In genomic region chr14:75049731-75050201, GRCh38 we compare ENCODE assay signal across 9 cellular contexts. TPM values are rescaled to one million over a fixed set of nuclear protein-coding genes. Genes with fewer than 3 reads are reported as not detected.
DNase-seq lines count a peak whose midpoint lies in the region; ATAC-seq, FAIRE-seq and TF ChIP-seq lines count a peak whose summit lies in the region.
"Had no signal": no experiment of that assay in that cellular context is flagged by ENCODE, and none has a peak within 500 bp of the region (broad histone marks: within the 10 kb centered on the region; RNA-seq: fewer than 3 reads in every experiment).

No MANE protein-coding gene starts in this region.

- H3K9ac ChIP-seq in keratinocyte (ENCODE audit: control insufficient read depth, extremely low read depth, insufficient read depth, low read length), result no peak overlapping the region

- no peak for FAIRE-seq in keratinocyte (lab: Jason Lieb, UNC)

- H3K9me3 Mint-ChIP-seq in activated naive CD4-positive, alpha-beta T cell treated with anti-CD3 and anti-CD28 coated beads, Interleukin-2, amount 50 U/mL, for 24 hours, result no peaks in the 10 kb centered on the region
- no peaks in the 10 kb centered on the region for H3K9me3 Mint-ChIP-seq in activated T-helper 17 cell treated with anti-CD3 and anti-CD28 coated beads, Interleukin-2, amount 50 U/mL, for 72 hours
- H3K9me3 Mint-ChIP-seq in chondrocyte (ENCODE audit: low read depth), result no peaks in the 10 kb centered on the region

- no peak for ATAC-seq in activated T-helper 17 cell treated with anti-CD3 and anti-CD28 coated beads, Interleukin-2, amount 50 U/mL, for 72 hours (replicated peaks)
- ATAC-seq in HG03457 (IDR thresholded peaks at IDR 0.05; ENCODE audit: unreplicated experiment), result no peak

- H3K4me1 Mint-ChIP-seq in activated naive CD4-positive, alpha-beta T cell treated with anti-CD3 and anti-CD28 coated beads, Interleukin-2, amount 50 U/mL, for 24 hours, result peaks cover 64% of the 10 kb centered on the region
- H3K4me1 Mint-ChIP-seq in activated T-helper 17 cell treated with anti-CD3 and anti-CD28 coated beads, Interleukin-2, amount 50 U/mL, for 72 hours, result peaks cover 33% of the 10 kb centered on the region
- H3K4me1 Mint-ChIP-seq in chondrocyte (ENCODE audit: low read depth), result peaks cover 25% of the 10 kb centered on the region

- H3K27ac ChIP-seq in keratinocyte (ENCODE audit: control insufficient read depth, insufficient read depth, low read length) (no peak overlapping the region), transverse colon (peak overlapping the region in 3 of 4 donors; percentile 4 to 98 (median 89))

- no peak for TF ChIP-seq POLR2A in transverse colon (IDR thresholded peaks at IDR 0.05)

- H3K4me1 ChIP-seq in keratinocyte (ENCODE audit: control insufficient read depth, extremely low read depth, insufficient read depth, low read length), result peaks cover 21% of the 10 kb centered on the region
- peaks cover 3 to 42% (median 24%) of the 10 kb centered on the region in 4 donors for H3K4me1 ChIP-seq in transverse colon

- no peak overlapping the region for H2AFZ ChIP-seq in keratinocyte (ENCODE audit: control insufficient read depth, low read length)

- no peak for DNase-seq in activated naive CD4-positive, alpha-beta T cell treated with anti-CD3 and anti-CD28 coated beads, Interleukin-2, amount 50 U/mL, for 16 hours
- DNase-seq in keratinocyte (ENCODE audit: low read depth, low spot score) (no peak), transverse colon (no peak), chondrocyte (ENCODE audit: low spot score) (no peak), NCI-H345 treated with DMSO at 0.1 percent for 48 hours (lab: John Stamatoyannopoulos, UW; ENCODE audit: unreplicated experiment) (no peak)
- DNase-seq: cortex of kidney had no signal

- WGBS in transverse colon (ENCODE audit: low coverage in 1 of 2), 2 donors, result 65 to 83% methylated on average over 3 of the region's 3 CpGs

- no peak for TF ChIP-seq EP300 in transverse colon (IDR thresholded peaks at IDR 0.05; ENCODE audit: low read depth)

- peak overlapping the region; percentile 94 for H3K4me3 Mint-ChIP-seq in activated naive CD4-positive, alpha-beta T cell treated with anti-CD3 and anti-CD28 coated beads, Interleukin-2, amount 50 U/mL, for 24 hours
- H3K4me3 Mint-ChIP-seq in activated T-helper 17 cell treated with anti-CD3 and anti-CD28 coated beads, Interleukin-2, amount 50 U/mL, for 72 hours, result peak overlapping the region; percentile 90
- H3K4me3 Mint-ChIP-seq in chondrocyte (ENCODE audit: unreplicated experiment), result no peak overlapping the region

- intact Hi-C loops in transverse colon (cut with DNase I; ENCODE audit: low total_unique reads), result no loop called here

- H3K79me2 ChIP-seq in keratinocyte (ENCODE audit: control insufficient read depth, insufficient read depth, low read length), result peaks cover 3% of the 10 kb centered on the region

- H3K9me1 ChIP-seq in keratinocyte (ENCODE audit: control insufficient read depth, extremely low read depth, insufficient read depth, low read length), result no peaks in the 10 kb centered on the region

- H3K36me3 ChIP-seq in keratinocyte (ENCODE audit: control insufficient read depth in 2 of 2, extremely low read depth in 1 of 2, insufficient read depth in 2 of 2, low read length in 2 of 2), result peaks cover 3 to 8% of the 10 kb centered on the region in 2 experiments
- H3K36me3 ChIP-seq in transverse colon, result peaks cover 0 to 9% (median 0%) of the 10 kb centered on the region in 4 donors

- no peaks in the 10 kb centered on the region for H3K27me3 ChIP-seq in keratinocyte (ENCODE audit: control insufficient read depth, extremely low read depth, insufficient read depth, low read length)
- H3K27me3 ChIP-seq in transverse colon, result no peaks in the 10 kb centered on the region

- no peak overlapping the region for H3K27ac Mint-ChIP-seq in activated naive CD4-positive, alpha-beta T cell treated with anti-CD3 and anti-CD28 coated beads, Interleukin-2, amount 50 U/mL, for 24 hours
- H3K27ac Mint-ChIP-seq in activated T-helper 17 cell treated with anti-CD3 and anti-CD28 coated beads, Interleukin-2, amount 50 U/mL, for 72 hours, result no peak overlapping the region
- H3K27ac Mint-ChIP-seq in chondrocyte (ENCODE audit: unreplicated experiment), result no peak overlapping the region

- no peaks in the 10 kb centered on the region for H3K27me3 Mint-ChIP-seq in activated naive CD4-positive, alpha-beta T cell treated with anti-CD3 and anti-CD28 coated beads, Interleukin-2, amount 50 U/mL, for 24 hours
- no peaks in the 10 kb centered on the region for H3K27me3 Mint-ChIP-seq in activated T-helper 17 cell treated with anti-CD3 and anti-CD28 coated beads, Interleukin-2, amount 50 U/mL, for 72 hours
- H3K27me3 Mint-ChIP-seq in chondrocyte (ENCODE audit: low read depth), result no peaks in the 10 kb centered on the region

- no peaks in the 10 kb centered on the region for H4K20me1 ChIP-seq in keratinocyte (ENCODE audit: control insufficient read depth, extremely low read depth, insufficient read depth, low read length)

- H3K4me2 ChIP-seq in keratinocyte (ENCODE audit: control insufficient read depth, extremely low read depth, insufficient read depth, low read depth, low read length), result peak overlapping the region; percentile 84

- no peak for TF ChIP-seq CTCF in keratinocyte (optimal IDR thresholded peaks at IDR 0.05 in 1 of 3, IDR thresholded peaks at IDR 0.05 in 1 of 3, conservative IDR thresholded peaks at IDR 0.05 in 1 of 3; ENCODE audit: extremely low read depth in 1 of 3, insufficient read depth in 2 of 3, low read length in 3 of 3)
- no peak for TF ChIP-seq CTCF in transverse colon (IDR thresholded peaks at IDR 0.05)
- TF ChIP-seq CTCF in chondrocyte (IDR thresholded peaks at IDR 0.05), result no peak

- in situ Hi-C loops in transverse colon (cut with MboI; ENCODE audit: low pct_ligation_motif_present in 1 of 4, low pct_unique_long_range_greater_than_20kb in 1 of 4, low sequenced_read_pairs in 3 of 4), result no loop called here

- dilution Hi-C loops in keratinocyte (cut with MboI; ENCODE audit: extremely low pct_ligation_motif_present, low sequenced_read_pairs), result no loop called here

- peaks cover 29% of the 10 kb centered on the region for H3K36me3 Mint-ChIP-seq in activated naive CD4-positive, alpha-beta T cell treated with anti-CD3 and anti-CD28 coated beads, Interleukin-2, amount 50 U/mL, for 24 hours
- peaks cover 68% of the 10 kb centered on the region for H3K36me3 Mint-ChIP-seq in activated T-helper 17 cell treated with anti-CD3 and anti-CD28 coated beads, Interleukin-2, amount 50 U/mL, for 72 hours (ENCODE audit: low read depth)
- no peaks in the 10 kb centered on the region for H3K36me3 Mint-ChIP-seq in chondrocyte (ENCODE audit: low read depth)

- H3K4me3 ChIP-seq in keratinocyte (ENCODE audit: control insufficient read depth in 2 of 3, extremely low read depth in 1 of 3, insufficient read depth in 2 of 3, low read depth in 1 of 3, low read length in 3 of 3) (no peak overlapping the region), transverse colon (no peak overlapping the region)

- H3K9me3 ChIP-seq in keratinocyte (ENCODE audit: control insufficient read depth, low read depth, low read length) (no peaks in the 10 kb centered on the region), transverse colon (no peaks in the 10 kb centered on the region)

RNA-seq across cellular contexts. Expression of gene MLH3, which starts 1.5 kb away (rescaled TPM):
- 10 to 100 TPM; 31.4 to 46.7 TPM for total RNA-seq in activated T-helper 17 cell treated with anti-CD3 and anti-CD28 coated beads, Interleukin-2, amount 50 U/mL, for 72 hours
- polyA plus RNA-seq in keratinocyte, result 8.8 to 13.8 TPM (median 13.0 TPM) in 3 replicates
- polyA plus RNA-seq in keratinocyte (2011; ENCODE audit: low read depth), result 6.0 TPM
- 4.3 and 10.2 TPM in 2 replicates for polyA plus RNA-seq in keratinocyte (2011; cell fraction: cytosol; rRNA removed)
- 24.2 and 25.3 TPM in 2 replicates for polyA plus RNA-seq in keratinocyte (2011; cell fraction: nucleus; rRNA removed)
- polyA plus RNA-seq in keratinocyte (2012; ENCODE audit: low replicate concordance), result 6.8 and 9.0 TPM in 2 replicates
- 11.0 to 25.6 TPM (median 12.0 TPM) in 3 replicates for polyA minus RNA-seq in keratinocyte
- 3.3 TPM for polyA minus RNA-seq in keratinocyte (2011; cell fraction: cytosol; rRNA and poly(A)+ RNA removed)
- 12.9 and 23.2 TPM in 2 replicates for polyA minus RNA-seq in keratinocyte (2011; cell fraction: nucleus; rRNA and poly(A)+ RNA removed)
- total RNA-seq in transverse colon, result 10 to 100 TPM; 24.5 to 58.3 (median 42.5) TPM
- total RNA-seq in chondrocyte, result 18.7 to 21.3 TPM (median 21.2 TPM) in 3 replicates

RNA-seq across cellular contexts. Expression of gene ACYP1, which starts 14.1 kb away (rescaled TPM):
- total RNA-seq in activated T-helper 17 cell treated with anti-CD3 and anti-CD28 coated beads, Interleukin-2, amount 50 U/mL, for 72 hours, result 10 to 100 TPM; 43.4 to 52.8 TPM
- polyA plus RNA-seq in keratinocyte, result 16.7 to 32.9 TPM (median 19.8 TPM) in 3 replicates
- 7.5 TPM for polyA plus RNA-seq in keratinocyte (2011; ENCODE audit: low read depth)
- polyA plus RNA-seq in keratinocyte (2011; cell fraction: cytosol; rRNA removed), result 20.2 and 21.7 TPM in 2 replicates
- 21.1 and 32.7 TPM in 2 replicates for polyA plus RNA-seq in keratinocyte (2011; cell fraction: nucleus; rRNA removed)
- polyA plus RNA-seq in keratinocyte (2012; ENCODE audit: low replicate concordance), result 16.4 and 18.7 TPM in 2 replicates
- 1.2 to 7.2 TPM in 2 of 3 replicates, not detected in the other for polyA minus RNA-seq in keratinocyte
- polyA minus RNA-seq in keratinocyte (2011; cell fraction: cytosol; rRNA and poly(A)+ RNA removed), result not detected
- 2.3 and 6.7 TPM in 2 replicates for polyA minus RNA-seq in keratinocyte (2011; cell fraction: nucleus; rRNA and poly(A)+ RNA removed)
- total RNA-seq in transverse colon (10 to 100 TPM in 3 of 4 donors, 1 to 10 TPM in 1; 6.6 to 36.0 (median 23.2) TPM), chondrocyte (4.2 to 11.7 TPM (median 6.8 TPM) in 3 replicates)

RNA-seq across cellular contexts. Expression of gene ZC2HC1C, which starts 19.7 kb away (rescaled TPM):
- 1 to 10 TPM; 2.2 to 3.7 TPM for total RNA-seq in activated T-helper 17 cell treated with anti-CD3 and anti-CD28 coated beads, Interleukin-2, amount 50 U/mL, for 72 hours
- polyA plus RNA-seq in keratinocyte, result 0.23 to 0.68 TPM (median 0.32 TPM) in 3 replicates
- polyA plus RNA-seq in keratinocyte (2011; ENCODE audit: low read depth), result 0.24 TPM
- 0.38 and 0.47 TPM in 2 replicates for polyA plus RNA-seq in keratinocyte (2011; cell fraction: cytosol; rRNA removed)
- polyA plus RNA-seq in keratinocyte (2011; cell fraction: nucleus; rRNA removed), result 0.56 and 0.96 TPM in 2 replicates
- 0.32 and 0.57 TPM in 2 replicates for polyA plus RNA-seq in keratinocyte (2012; ENCODE audit: low replicate concordance)
- 1.0 to 1.1 TPM in 2 of 3 replicates, not detected in the other for polyA minus RNA-seq in keratinocyte
- not detected for polyA minus RNA-seq in keratinocyte (2011; cell fraction: cytosol; rRNA and poly(A)+ RNA removed)
- 0.32 TPM in 1 of 2 replicates, not detected in the other for polyA minus RNA-seq in keratinocyte (2011; cell fraction: nucleus; rRNA and poly(A)+ RNA removed)
- total RNA-seq in transverse colon (10 to 100 TPM in 1 of 4 donors, 1 to 10 TPM in 2, not detected in 1; 7.5 to 40.0 (median 8.1) TPM), chondrocyte (0.31 to 0.62 TPM (median 0.48 TPM) in 3 replicates)

RNA-seq across cellular contexts. Expression of gene EIF2B2, which starts 47.0 kb away (rescaled TPM):
- 10 to 100 TPM; 27.4 to 44.3 TPM for total RNA-seq in activated T-helper 17 cell treated with anti-CD3 and anti-CD28 coated beads, Interleukin-2, amount 50 U/mL, for 72 hours
- polyA plus RNA-seq in keratinocyte, result 112 to 114 TPM (median 113 TPM) in 3 replicates
- polyA plus RNA-seq in keratinocyte (2011; ENCODE audit: low read depth), result 21.6 TPM
- polyA plus RNA-seq in keratinocyte (2011; cell fraction: cytosol; rRNA removed), result 98.8 and 122 TPM in 2 replicates
- 81.7 and 85.0 TPM in 2 replicates for polyA plus RNA-seq in keratinocyte (2011; cell fraction: nucleus; rRNA removed)
- 68.5 and 72.2 TPM in 2 replicates for polyA plus RNA-seq in keratinocyte (2012; ENCODE audit: low replicate concordance)
- polyA minus RNA-seq in keratinocyte, result 51.9 to 58.9 TPM (median 54.6 TPM) in 3 replicates
- 40.7 TPM for polyA minus RNA-seq in keratinocyte (2011; cell fraction: cytosol; rRNA and poly(A)+ RNA removed)
- 13.5 and 29.6 TPM in 2 replicates for polyA minus RNA-seq in keratinocyte (2011; cell fraction: nucleus; rRNA and poly(A)+ RNA removed)
- total RNA-seq in transverse colon (10 to 100 TPM; 42.9 to 55.4 (median 51.1) TPM), chondrocyte (35.7 to 38.4 TPM (median 37.1 TPM) in 3 replicates)
